ENCODE assay signal across 1 cellular context in genomic region chr7:50962962-50963374, GRCh38.
A peak's percentile ranks its signal among the peaks of the same experiment; 100 is the strongest.
TF ChIP-seq lines count a peak whose summit lies in the region.

No MANE protein-coding gene starts in this region.

TF ChIP-seq in HEK293, 187 proteins besides CTCF, POLR2A, EP300 and RAD21 (continued from another document):
- TF ChIP-seq HIC1 (tag by site-specific recombination; IDR thresholded peaks at IDR 0.05) = peak; percentile 50; the same call in 1 of the 2 replicates
- peak; percentile 80 for TF ChIP-seq GLIS2 (tag by site-specific recombination; IDR thresholded peaks at IDR 0.05)
- no peak for TF ChIP-seq ZNF184 (tag by site-specific recombination; IDR thresholded peaks at IDR 0.05)
- no peak for TF ChIP-seq ZSCAN23 (tag by site-specific recombination; IDR thresholded peaks at IDR 0.05)
- TF ChIP-seq ATF2 (tag by site-specific recombination; IDR thresholded peaks at IDR 0.05; ENCODE audit: low read depth) = no peak
- no peak for TF ChIP-seq ZNF707 (tag by site-specific recombination; IDR thresholded peaks at IDR 0.05)
- peak; percentile 76; the same call in 1 of the 2 replicates for TF ChIP-seq ZBTB6 (tag by site-specific recombination; IDR thresholded peaks at IDR 0.05)
- no peak for TF ChIP-seq ZNF571 (tag by site-specific recombination; IDR thresholded peaks at IDR 0.05)
- peak; percentile 72 for TF ChIP-seq ZNF335 (tag by site-specific recombination; conservative IDR thresholded peaks at IDR 0.05)
- TF ChIP-seq ZSCAN18 (tag by site-specific recombination; IDR thresholded peaks at IDR 0.05) = no peak
- TF ChIP-seq PRDM4 (tag by site-specific recombination; IDR thresholded peaks at IDR 0.05) = no peak
- TF ChIP-seq SP7 (tag by site-specific recombination; IDR thresholded peaks at IDR 0.05) = peak; percentile 87
- no peak for TF ChIP-seq ZNF274 (IDR thresholded peaks at IDR 0.05; ENCODE audit: low read length)
- TF ChIP-seq ZNF274 (tag by site-specific recombination; IDR thresholded peaks at IDR 0.05; ENCODE audit: borderline replicate concordance) = no peak
- peak; percentile 75 for TF ChIP-seq ZBTB20 (tag by site-specific recombination; IDR thresholded peaks at IDR 0.05)
- no peak for TF ChIP-seq HOXA7 (CRISPR knock-in tag; IDR thresholded peaks at IDR 0.05; ENCODE audit: borderline replicate concordance)
- no peak for TF ChIP-seq ZNF473 (tag by site-specific recombination; IDR thresholded peaks at IDR 0.05)
- peak; percentile 74 for TF ChIP-seq OSR2 (tag by site-specific recombination; IDR thresholded peaks at IDR 0.05)
- 0 out of 2 replicates have a peak, but pooled peaks have one; percentile 27 for TF ChIP-seq ZXDB (tag by site-specific recombination; IDR thresholded peaks at IDR 0.05)
- TF ChIP-seq ZNF324 (tag by site-specific recombination; IDR thresholded peaks at IDR 0.05) = no peak
- TF ChIP-seq ZEB2 (tag by site-specific recombination; IDR thresholded peaks at IDR 0.05) = peak; percentile 53; the same call in 1 of the 2 replicates
